Comparison of ENCODE assay signal across 1 cellular context in the genomic region with DNA sequence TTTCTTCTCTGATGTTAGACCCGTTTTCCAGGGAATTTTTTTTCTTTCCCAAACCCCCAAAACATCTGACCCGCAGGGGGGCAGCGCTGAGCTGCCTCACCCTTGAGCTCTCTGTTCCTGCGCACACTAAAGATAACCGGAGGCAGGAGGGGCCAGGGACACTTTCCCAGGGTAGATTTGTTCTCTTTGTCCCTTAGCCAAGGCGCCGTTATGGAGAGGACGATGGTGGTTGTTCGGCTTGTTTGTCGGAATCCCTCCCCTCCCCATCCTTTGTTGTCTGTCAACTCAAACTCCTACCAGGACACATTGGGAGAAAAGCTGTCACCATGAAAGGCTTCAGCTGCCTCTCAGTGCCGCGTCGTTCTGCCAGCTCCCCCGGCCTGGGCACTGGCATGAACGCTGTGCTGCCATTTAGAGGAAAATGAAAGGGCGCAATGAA.
TF ChIP-seq lines count a peak whose summit lies in the region.

No MANE protein-coding gene starts in this region.

TF ChIP-seq in H1, 55 proteins besides CTCF, POLR2A, EP300 and RAD21 (continued from another document):
- no peak for TF ChIP-seq EZH2 (IDR thresholded peaks at IDR 0.05; ENCODE audit: low read depth, low read length, severe bottlenecking)
- TF ChIP-seq YY1 (IDR thresholded peaks at IDR 0.05; ENCODE audit: low read depth, low read length): no peak
- no peak for TF ChIP-seq CTBP2 (IDR thresholded peaks at IDR 0.05; ENCODE audit: borderline replicate concordance, insufficient read depth, insufficient read length, low read length)
- TF ChIP-seq POLR2AphosphoS5 (IDR thresholded peaks at IDR 0.05; ENCODE audit: low read depth, low read length): no peak
- no peak for TF ChIP-seq TAF7 (optimal IDR thresholded peaks at IDR 0.05; ENCODE audit: borderline replicate concordance, low read depth, low read length)
- TF ChIP-seq NRF1 (IDR thresholded peaks at IDR 0.05; ENCODE audit: low read depth, low read length): no peak
- TF ChIP-seq GABPA (IDR thresholded peaks at IDR 0.05; ENCODE audit: borderline replicate concordance, insufficient read depth, low read length): no peak
- no peak for TF ChIP-seq ZNF274 (IDR thresholded peaks at IDR 0.05; ENCODE audit: borderline replicate concordance, extremely low read depth, low read length)
- TF ChIP-seq CREB1 (IDR thresholded peaks at IDR 0.05): no peak
- no peak for TF ChIP-seq CBX8 (IDR thresholded peaks at IDR 0.05; ENCODE audit: borderline replicate concordance, low read depth, low read length)
- no peak for TF ChIP-seq JUND (IDR thresholded peaks at IDR 0.05; ENCODE audit: low read length)
- TF ChIP-seq TEAD4 (IDR thresholded peaks at IDR 0.05; ENCODE audit: low read depth, low read length): no peak
- TF ChIP-seq POU5F1 (IDR thresholded peaks at IDR 0.05; ENCODE audit: low read depth, low read length): no peak
- TF ChIP-seq JUN (IDR thresholded peaks at IDR 0.05; ENCODE audit: low read depth, low read length): no peak
